Comparison of ENCODE assay signal across 13 cellular contexts in genomic region chr1:47711211-47711847, GRCh38.
"Had no signal": no experiment of that assay in that cellular context is flagged by ENCODE, and none has a peak within 500 bp of the region (broad histone marks: within the 10 kb centered on the region; RNA-seq: fewer than 3 reads in every experiment).

No MANE protein-coding gene starts in this region.

- H3K36me3 ChIP-seq: right atrium auricular region, spleen, tibial nerve had no signal

- H3K4me1 ChIP-seq: parathyroid adenoma had no signal

- H3K27ac ChIP-seq: parathyroid adenoma, right atrium auricular region, spleen, tibial nerve had no signal

- H3K27ac Mint-ChIP-seq: activated B cell treated with CpG ODN at 0.5 μM for 24 hours; activated CD4-positive, alpha-beta T cell treated with anti-CD3 and anti-CD28 coated beads for 36 hours; activated naive CD4-positive, alpha-beta T cell treated with anti-CD3 and anti-CD28 coated beads, Interleukin-2, amount 50 U/mL, for 72 hours; activated T-helper 1 cell treated with anti-CD3 and anti-CD28 coated beads, Interleukin-12 subunit alpha, Interleukin-12 subunit beta, Interleukin-2, Interleukin-4 antibody, amounts not matched to agents 30 ng/mL and 10 ng/mL and 1 ng/mL, durations not matched to agents 14 hours and 24 hours and 36 hours; naive B cell; nephron progenitor cell; T-helper 2 cell treated with Interferon-gamma antibody and Interleukin-4, amounts not matched to agents 5 μg/mL and 100 μg/mL, for 36 hours had no signal

- H3K9me3 Mint-ChIP-seq: activated B cell treated with CpG ODN at 0.5 μM for 24 hours; activated naive CD4-positive, alpha-beta T cell treated with anti-CD3 and anti-CD28 coated beads, Interleukin-2, amount 50 U/mL, for 72 hours; activated T-helper 1 cell treated with anti-CD3 and anti-CD28 coated beads, Interleukin-12 subunit alpha, Interleukin-12 subunit beta, Interleukin-2, Interleukin-4 antibody, amounts not matched to agents 30 ng/mL and 10 ng/mL and 1 ng/mL, durations not matched to agents 14 hours and 24 hours and 36 hours; central memory CD8-positive, alpha-beta T cell; nephron progenitor cell; T-cell; T-helper 2 cell treated with Interferon-gamma antibody and Interleukin-4, amounts not matched to agents 5 μg/mL and 100 μg/mL, for 36 hours had no signal

- H3K9me3 ChIP-seq: right atrium auricular region, spleen, tibial nerve had no signal

- H3K36me3 Mint-ChIP-seq: activated naive CD4-positive, alpha-beta T cell treated with anti-CD3 and anti-CD28 coated beads, Interleukin-2, amount 50 U/mL, for 72 hours; naive B cell; T-cell had no signal

- H3K4me3 Mint-ChIP-seq: activated B cell treated with CpG ODN at 0.5 μM for 24 hours; activated CD4-positive, alpha-beta T cell treated with anti-CD3 and anti-CD28 coated beads for 36 hours; activated T-helper 1 cell treated with anti-CD3 and anti-CD28 coated beads, Interleukin-12 subunit alpha, Interleukin-12 subunit beta, Interleukin-2, Interleukin-4 antibody, amounts not matched to agents 30 ng/mL and 10 ng/mL and 1 ng/mL, durations not matched to agents 14 hours and 24 hours and 36 hours; T-helper 2 cell treated with Interferon-gamma antibody and Interleukin-4, amounts not matched to agents 5 μg/mL and 100 μg/mL, for 36 hours had no signal

- H3K9ac ChIP-seq: parathyroid adenoma had no signal

- H3K79me2 ChIP-seq: parathyroid adenoma had no signal
